ENCODE assay signal across 11 cellular contexts in the genomic region with DNA sequence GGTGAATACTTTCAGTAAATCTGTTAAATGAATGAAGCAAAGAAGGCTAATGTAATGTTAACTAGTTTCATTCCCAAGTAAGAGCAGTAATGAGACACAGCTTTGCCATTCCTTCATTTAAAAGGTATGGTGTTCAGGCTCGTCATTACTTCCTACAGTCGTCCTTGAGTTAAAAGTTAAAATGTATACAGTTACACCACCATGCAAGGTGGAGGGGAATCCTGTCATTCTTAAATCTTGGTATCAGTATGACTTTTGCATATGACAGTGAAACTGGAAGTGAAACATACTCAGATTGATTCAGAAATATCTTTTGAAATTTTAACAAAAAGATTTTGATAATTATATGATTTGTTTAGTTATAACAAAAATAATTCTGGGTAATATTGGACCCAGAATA. TPM values are rescaled to one million over a fixed set of nuclear protein-coding genes. Genes with fewer than 3 reads are reported as not detected.
DNase-seq lines count a peak whose midpoint lies in the region; ATAC-seq and TF ChIP-seq lines count a peak whose summit lies in the region.
"Had no signal": no experiment of that assay in that cellular context is flagged by ENCODE, and none has a peak within 500 bp of the region (broad histone marks: within the 10 kb centered on the region; RNA-seq: fewer than 3 reads in every experiment).

No MANE protein-coding gene starts in this region.

- intact Hi-C loops in natural killer cell (cut with micrococcal nuclease) (no loop called here), tibial artery (cut with DNase I; ENCODE audit: low total_unique reads) (no loop called here)
- intact Hi-C loops in activated naive CD4-positive, alpha-beta T cell treated with anti-CD3 and anti-CD28 coated beads for 36 hours (cut with micrococcal nuclease): loop anchor here (1.0 kb wide), 1 partner anchor 17 kb away; no protein-coding TSS in a partner anchor

- no peaks in the 10 kb centered on the region for H3K27me3 Mint-ChIP-seq in natural killer cell treated with Interleukin-12 subunit alpha and Interleukin-12 subunit beta and Interleukin-15 and Interleukin-18, amount 100 ng/mL, for 72 hours
- no peaks in the 10 kb centered on the region for H3K27me3 Mint-ChIP-seq in natural killer cell (ENCODE audit: low read depth in 2 of 2)
- no peaks in the 10 kb centered on the region for H3K27me3 Mint-ChIP-seq in activated naive CD4-positive, alpha-beta T cell treated with anti-CD3 and anti-CD28 coated beads for 36 hours (ENCODE audit: low read depth)

- DNase-seq in natural killer cell treated with Interleukin-12 subunit alpha and Interleukin-12 subunit beta and Interleukin-15 and Interleukin-18, amount 100 ng/mL, for 72 hours (ENCODE audit: low spot score): no peak
- DNase-seq in natural killer cell (no peak), activated gamma-delta T cell treated with Interleukin-2 at 50 U/mL for 16 hours (no peak), NCI-H2081 (lab: John Stamatoyannopoulos, UW) (no peak), tibial artery (no peak)
- no peak for DNase-seq in activated naive CD4-positive, alpha-beta T cell treated with anti-CD3 and anti-CD28 coated beads for 36 hours
- DNase-seq: EL, NCI-H748 treated with DMSO at 0.1 percent for 48 hours, pancreas had no signal

- peak; percentile 79 to 85 for ATAC-seq in natural killer cell treated with Interleukin-12 subunit alpha and Interleukin-12 subunit beta and Interleukin-15 and Interleukin-18, amount 100 ng/mL, for 72 hours
- no peak for ATAC-seq in natural killer cell
- ATAC-seq in GM21825 (IDR thresholded peaks at IDR 0.05; ENCODE audit: unreplicated experiment): peak; percentile 97
- ATAC-seq in HG03342 (IDR thresholded peaks at IDR 0.05; ENCODE audit: unreplicated experiment): peak; percentile 96
- ATAC-seq: pancreas had no signal

- peaks cover 71% of the 10 kb centered on the region for H3K36me3 Mint-ChIP-seq in natural killer cell treated with Interleukin-12 subunit alpha and Interleukin-12 subunit beta and Interleukin-15 and Interleukin-18, amount 100 ng/mL, for 72 hours
- H3K36me3 Mint-ChIP-seq in natural killer cell: peaks cover 52% of the 10 kb centered on the region
- peaks cover 71% of the 10 kb centered on the region for H3K36me3 Mint-ChIP-seq in activated naive CD4-positive, alpha-beta T cell treated with anti-CD3 and anti-CD28 coated beads for 36 hours (ENCODE audit: low read depth)

- peaks cover 9 to 14% of the 10 kb centered on the region in 2 donors for H3K4me1 Mint-ChIP-seq in natural killer cell treated with Interleukin-12 subunit alpha and Interleukin-12 subunit beta and Interleukin-15 and Interleukin-18, amount 100 ng/mL, for 72 hours (ENCODE audit: low read depth in 2 of 2)
- no peaks in the 10 kb centered on the region for H3K4me1 Mint-ChIP-seq in natural killer cell
- H3K4me1 Mint-ChIP-seq in activated naive CD4-positive, alpha-beta T cell treated with anti-CD3 and anti-CD28 coated beads for 36 hours (ENCODE audit: low read depth): peaks cover 12% of the 10 kb centered on the region

- no peaks in the 10 kb centered on the region for H3K4me1 ChIP-seq in tibial artery
- H3K4me1 ChIP-seq: pancreas had no signal

- peak overlapping the region; percentile 12 for H3K4me3 Mint-ChIP-seq in natural killer cell treated with Interleukin-12 subunit alpha and Interleukin-12 subunit beta and Interleukin-15 and Interleukin-18, amount 100 ng/mL, for 72 hours
- H3K4me3 Mint-ChIP-seq in natural killer cell: no peak overlapping the region
- no peak overlapping the region for H3K4me3 Mint-ChIP-seq in activated naive CD4-positive, alpha-beta T cell treated with anti-CD3 and anti-CD28 coated beads for 36 hours

- TF ChIP-seq CTCF in natural killer cell (IDR thresholded peaks at IDR 0.05) (no peak), tibial artery (IDR thresholded peaks at IDR 0.05) (no peak)

- H3K27ac Mint-ChIP-seq in natural killer cell treated with Interleukin-12 subunit alpha and Interleukin-12 subunit beta and Interleukin-15 and Interleukin-18, amount 100 ng/mL, for 72 hours: peak overlapping the region; percentile 49 to 84
- no peak overlapping the region for H3K27ac Mint-ChIP-seq in natural killer cell
- H3K27ac Mint-ChIP-seq in activated naive CD4-positive, alpha-beta T cell treated with anti-CD3 and anti-CD28 coated beads for 36 hours: no peak overlapping the region

- CTCF ChIA-PET in activated naive CD4-positive, alpha-beta T cell treated with anti-CD3 and anti-CD28 coated beads for 36 hours (lab: Charles Lee): no interaction called here

- H3K36me3 ChIP-seq in tibial artery: peaks cover 68 to 89% (median 87%) of the 10 kb centered on the region in 3 donors

- H3K9me3 Mint-ChIP-seq in natural killer cell treated with Interleukin-12 subunit alpha and Interleukin-12 subunit beta and Interleukin-15 and Interleukin-18, amount 100 ng/mL, for 72 hours: no peaks in the 10 kb centered on the region
- H3K9me3 Mint-ChIP-seq in natural killer cell: no peaks in the 10 kb centered on the region
- no peaks in the 10 kb centered on the region for H3K9me3 Mint-ChIP-seq in activated naive CD4-positive, alpha-beta T cell treated with anti-CD3 and anti-CD28 coated beads for 36 hours

- no peak overlapping the region for H3K27ac ChIP-seq in tibial artery
- H3K27ac ChIP-seq: pancreas had no signal

- no peaks in the 10 kb centered on the region for H3K9me3 ChIP-seq in tibial artery
- H3K9me3 ChIP-seq: pancreas had no signal

- no peak overlapping the region for H3K4me3 ChIP-seq in tibial artery
- H3K4me3 ChIP-seq: pancreas had no signal

- no peaks in the 10 kb centered on the region for H3K27me3 ChIP-seq in tibial artery
- H3K27me3 ChIP-seq: pancreas had no signal

RNA-seq across cellular contexts. Expression of a gene that starts 25.9 kb away (rescaled TPM):
- total RNA-seq in natural killer cell treated with Interleukin-12 subunit alpha and Interleukin-12 subunit beta and Interleukin-15 and Interleukin-18, amount 100 ng/mL, for 72 hours: 10 to 100 TPM; 72.7 to 91.3 TPM
- 10 to 100 TPM; 55.7 to 78.4 (median 69.9) TPM for total RNA-seq in natural killer cell
- 10 to 100 TPM; 34.0 to 35.1 TPM for total RNA-seq in activated naive CD4-positive, alpha-beta T cell treated with anti-CD3 and anti-CD28 coated beads for 36 hours

RNA-seq across cellular contexts. Expression of a gene that starts 26.0 kb away (rescaled TPM):
- 10 to 100 TPM; 13.6 to 16.2 TPM for total RNA-seq in natural killer cell treated with Interleukin-12 subunit alpha and Interleukin-12 subunit beta and Interleukin-15 and Interleukin-18, amount 100 ng/mL, for 72 hours
- 10 to 100 TPM in 1 of 3 donors, 1 to 10 TPM in 2; 8.0 to 10.6 (median 8.6) TPM for total RNA-seq in natural killer cell
- total RNA-seq in activated naive CD4-positive, alpha-beta T cell treated with anti-CD3 and anti-CD28 coated beads for 36 hours: 1 to 10 TPM; 4.0 to 7.7 TPM

RNA-seq across cellular contexts. Expression of a gene that starts 43.9 kb away (rescaled TPM):
- not detected for total RNA-seq in natural killer cell treated with Interleukin-12 subunit alpha and Interleukin-12 subunit beta and Interleukin-15 and Interleukin-18, amount 100 ng/mL, for 72 hours
- not detected for total RNA-seq in natural killer cell
- not detected for total RNA-seq in activated naive CD4-positive, alpha-beta T cell treated with anti-CD3 and anti-CD28 coated beads for 36 hours

Comparison
In these comparisons a context has a peak if more than half of its experiments do, and no peak if none do; other contexts are left out.
1. ATAC-seq: peak in natural killer cell treated with Interleukin-12 subunit alpha and Interleukin-12 subunit beta and Interleukin-15 and Interleukin-18, amount 100 ng/mL, for 72 hours (2 of 2), GM21825 (single experiment) and HG03342 (single experiment); none in natural killer cell (0 of 3).
2. H3K27ac Mint-ChIP-seq: peak in natural killer cell treated with Interleukin-12 subunit alpha and Interleukin-12 subunit beta and Interleukin-15 and Interleukin-18, amount 100 ng/mL, for 72 hours (2 of 2); none in natural killer cell (0 of 2) and activated naive CD4-positive, alpha-beta T cell treated with anti-CD3 and anti-CD28 coated beads for 36 hours (single experiment).